16 cellular contexts compared by ENCODE assay signal in the genomic region with DNA sequence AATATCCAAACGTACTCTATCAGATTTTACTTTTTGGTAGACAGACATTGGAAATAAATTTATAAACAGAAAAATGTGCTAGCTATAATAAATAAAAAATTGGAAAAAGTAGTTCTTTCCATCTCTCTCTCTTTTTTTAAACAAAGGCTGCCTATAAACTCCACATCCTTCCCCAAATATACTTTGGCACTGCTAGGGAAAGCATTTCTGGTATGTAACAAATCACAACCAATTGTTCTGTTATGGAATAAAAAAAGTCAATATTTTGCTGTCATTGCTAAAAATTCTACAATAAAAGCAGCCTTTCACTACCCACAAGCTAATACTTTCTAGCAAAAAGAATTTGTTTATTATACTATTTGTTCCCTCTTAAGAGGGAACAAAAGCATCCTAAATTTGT.
DNase-seq lines count a peak whose midpoint lies in the region; ATAC-seq and TF ChIP-seq lines count a peak whose summit lies in the region.
"Had no signal": no experiment of that assay in that cellular context is flagged by ENCODE, and none has a peak within 500 bp of the region (broad histone marks: within the 10 kb centered on the region; RNA-seq: fewer than 3 reads in every experiment).

No MANE protein-coding gene starts in this region.

- H3K27ac ChIP-seq in mammary epithelial cell (ENCODE audit: insufficient read depth, low read depth, low read length): peak overlapping the region; percentile 80
- H3K27ac ChIP-seq in breast epithelium: no peak overlapping the region
- H3K27ac ChIP-seq in smooth muscle cell (ENCODE audit: low read depth): peak overlapping the region; percentile 9
- H3K27ac ChIP-seq in transverse colon: no peak overlapping the region

- no peaks in the 10 kb centered on the region for H4K20me1 ChIP-seq in mammary epithelial cell (ENCODE audit: insufficient read depth, low read length)
- H4K20me1 ChIP-seq in smooth muscle cell (ENCODE audit: low read depth): no peaks in the 10 kb centered on the region

- DNase-seq in mammary epithelial cell: no peak
- no peak for DNase-seq in breast epithelium (ENCODE audit: low spot score in 2 of 2)
- DNase-seq in dedifferentiated amniotic fluid mesenchymal stem cell (ENCODE audit: extremely low spot score): peak; percentile 51
- peak; percentile 37 for DNase-seq in fibroblast of pulmonary artery (ENCODE audit: low read depth)
- no peak for DNase-seq in smooth muscle cell (lab: John Stamatoyannopoulos, UW; ENCODE audit: unreplicated experiment)
- no peak for DNase-seq in superior temporal gyrus (ENCODE audit: extremely low spot score)
- no peak for DNase-seq in transverse colon
- DNase-seq: 8988T, COR-L47, NCI-H1436 treated with DMSO at 0.1 percent for 48 hours, NCI-H446 treated with DMSO at 0.1 percent for 48 hours, NCI-H748 treated with DMSO at 0.1 percent for 48 hours, SIG-M5 had no signal

- peaks cover 29% of the 10 kb centered on the region for H3K4me1 ChIP-seq in mammary epithelial cell (ENCODE audit: insufficient read depth, low read length)
- H3K4me1 ChIP-seq in breast epithelium: no peaks in the 10 kb centered on the region
- peaks cover 9% of the 10 kb centered on the region for H3K4me1 ChIP-seq in smooth muscle cell (ENCODE audit: low read depth)
- H3K4me1 ChIP-seq in transverse colon: no peaks in the 10 kb centered on the region
- H3K4me1 ChIP-seq: HAP-1 had no signal

- CTCF ChIA-PET in mammary epithelial cell (lab: Charles Lee; ENCODE audit: low non-redundant PET): no interaction called here

- no peaks in the 10 kb centered on the region for H3K27me3 ChIP-seq in mammary epithelial cell (ENCODE audit: insufficient read depth, low read length)
- H3K27me3 ChIP-seq in breast epithelium: no peaks in the 10 kb centered on the region
- H3K27me3 ChIP-seq in smooth muscle cell (ENCODE audit: low read depth): no peaks in the 10 kb centered on the region
- H3K27me3 ChIP-seq in transverse colon: no peaks in the 10 kb centered on the region

- no peak for TF ChIP-seq POLR2A in breast epithelium (IDR thresholded peaks at IDR 0.05)
- no peak for TF ChIP-seq POLR2A in transverse colon (IDR thresholded peaks at IDR 0.05)

- peaks cover 1% of the 10 kb centered on the region for H3F3A ChIP-seq in smooth muscle cell (ENCODE audit: low read depth)

- H3K9me3 ChIP-seq in mammary epithelial cell (replicated peaks; ENCODE audit: insufficient read depth, low read length) (no peaks in the 10 kb centered on the region), breast epithelium (no peaks in the 10 kb centered on the region), smooth muscle cell (replicated peaks; ENCODE audit: low read depth) (no peaks in the 10 kb centered on the region), transverse colon (no peaks in the 10 kb centered on the region)
- H3K9me3 ChIP-seq: HAP-1 had no signal

- ATAC-seq in HG03280 (IDR thresholded peaks at IDR 0.05; ENCODE audit: unreplicated experiment): no peak
- ATAC-seq: K562 had no signal

- intact Hi-C loops in mammary epithelial cell (cut with micrococcal nuclease): loop anchor here (5.0 kb wide), 1 partner anchor 41 kb away; no protein-coding TSS in a partner anchor
- intact Hi-C loops in breast epithelium (cut with DNase I; ENCODE audit: low total_unique reads): no loop called here
- intact Hi-C loops in transverse colon (cut with DNase I; ENCODE audit: low total_unique reads): no loop called here

- H2AFZ ChIP-seq in mammary epithelial cell (ENCODE audit: low read depth, low read length): no peak overlapping the region
- no peak overlapping the region for H2AFZ ChIP-seq in smooth muscle cell (ENCODE audit: low read depth)

- dilution Hi-C loops in mammary epithelial cell (cut with HindIII; ENCODE audit: low sequenced_read_pairs): no loop called here

- H3K79me2 ChIP-seq in mammary epithelial cell (ENCODE audit: insufficient read depth, low read length) (no peaks in the 10 kb centered on the region), smooth muscle cell (ENCODE audit: low read depth) (no peaks in the 10 kb centered on the region)

- no peak for TF ChIP-seq EP300 in transverse colon (IDR thresholded peaks at IDR 0.05; ENCODE audit: low read depth)

- no peak for TF ChIP-seq CTCF in mammary epithelial cell (conservative IDR thresholded peaks at IDR 0.05 in 1 of 2, IDR thresholded peaks at IDR 0.05 in 1 of 2; ENCODE audit: extremely low read depth in 1 of 2, insufficient read depth in 1 of 2, low read depth in 1 of 2, low read length in 2 of 2)
- TF ChIP-seq CTCF in breast epithelium (IDR thresholded peaks at IDR 0.05): no peak
- no peak for TF ChIP-seq CTCF in fibroblast of pulmonary artery (IDR thresholded peaks at IDR 0.05; ENCODE audit: low read length, missing control alignments)
- no peak for TF ChIP-seq CTCF in smooth muscle cell (IDR thresholded peaks at IDR 0.05; ENCODE audit: borderline replicate concordance, insufficient read depth, poor library complexity, severe bottlenecking)
- TF ChIP-seq CTCF in transverse colon (IDR thresholded peaks at IDR 0.05): no peak

- H3K4me2 ChIP-seq in mammary epithelial cell (ENCODE audit: insufficient read depth, low read depth, low read length) (peak overlapping the region; percentile 31), smooth muscle cell (no peak overlapping the region)

- in situ Hi-C loops in mammary epithelial cell (cut with MboI; ENCODE audit: low sequenced_read_pairs in 2 of 2) (no loop called here), transverse colon (cut with MboI; ENCODE audit: low pct_ligation_motif_present in 1 of 4, low pct_unique_long_range_greater_than_20kb in 1 of 4, low sequenced_read_pairs in 3 of 4) (no loop called here)

- H3K36me3 ChIP-seq in mammary epithelial cell (ENCODE audit: insufficient read depth, low read length) (no peaks in the 10 kb centered on the region), breast epithelium (no peaks in the 10 kb centered on the region), smooth muscle cell (ENCODE audit: low read depth) (no peaks in the 10 kb centered on the region), transverse colon (no peaks in the 10 kb centered on the region)
- H3K36me3 ChIP-seq: HAP-1 had no signal

- H3K4me3 ChIP-seq in mammary epithelial cell (replicated peaks in 1 of 3; ENCODE audit: insufficient read depth in 1 of 3, low read depth in 2 of 3, low read length in 3 of 3) (no peak overlapping the region), breast epithelium (no peak overlapping the region), fibroblast of pulmonary artery (replicated peaks; ENCODE audit: low read depth, low read length) (no peak overlapping the region), smooth muscle cell (no peak overlapping the region), transverse colon (no peak overlapping the region)
- H3K4me3 ChIP-seq: HAP-1, K562 had no signal

- no TSS peak for BruUV-seq in mammary epithelial cell (replicated peaks; lab: Mats Ljungman, UMichigan)

- WGBS in mammary epithelial cell (ENCODE audit: low coverage, missing lambda C conversion rate): 85% methylated on average over 1 of the region's 1 CpG
- WGBS in smooth muscle cell (ENCODE audit: low lambda C conversion rate): 92% methylated on average over 1 of the region's 1 CpG
- WGBS in transverse colon (ENCODE audit: low coverage in 1 of 2), 2 donors: 63 to 74% methylated on average over 1 of the region's 1 CpG

- no peak overlapping the region for H3K9ac ChIP-seq in mammary epithelial cell (ENCODE audit: insufficient read depth, low read length)
- H3K9ac ChIP-seq in smooth muscle cell (ENCODE audit: low read depth): no peak overlapping the region

Comparison
In these comparisons a context has a peak if more than half of its experiments do, and no peak if none do; other contexts are left out.
1. H3K27ac ChIP-seq: peak in mammary epithelial cell (single experiment) and smooth muscle cell (single experiment); none in breast epithelium (0 of 2) and transverse colon (0 of 4).
2. DNase-seq: peak in dedifferentiated amniotic fluid mesenchymal stem cell (single experiment) and fibroblast of pulmonary artery (single experiment); none in mammary epithelial cell (single experiment), breast epithelium (0 of 2), smooth muscle cell (single experiment), superior temporal gyrus (single experiment) and transverse colon (single experiment).